8 cellular contexts compared by ENCODE assay signal in the genomic region with DNA sequence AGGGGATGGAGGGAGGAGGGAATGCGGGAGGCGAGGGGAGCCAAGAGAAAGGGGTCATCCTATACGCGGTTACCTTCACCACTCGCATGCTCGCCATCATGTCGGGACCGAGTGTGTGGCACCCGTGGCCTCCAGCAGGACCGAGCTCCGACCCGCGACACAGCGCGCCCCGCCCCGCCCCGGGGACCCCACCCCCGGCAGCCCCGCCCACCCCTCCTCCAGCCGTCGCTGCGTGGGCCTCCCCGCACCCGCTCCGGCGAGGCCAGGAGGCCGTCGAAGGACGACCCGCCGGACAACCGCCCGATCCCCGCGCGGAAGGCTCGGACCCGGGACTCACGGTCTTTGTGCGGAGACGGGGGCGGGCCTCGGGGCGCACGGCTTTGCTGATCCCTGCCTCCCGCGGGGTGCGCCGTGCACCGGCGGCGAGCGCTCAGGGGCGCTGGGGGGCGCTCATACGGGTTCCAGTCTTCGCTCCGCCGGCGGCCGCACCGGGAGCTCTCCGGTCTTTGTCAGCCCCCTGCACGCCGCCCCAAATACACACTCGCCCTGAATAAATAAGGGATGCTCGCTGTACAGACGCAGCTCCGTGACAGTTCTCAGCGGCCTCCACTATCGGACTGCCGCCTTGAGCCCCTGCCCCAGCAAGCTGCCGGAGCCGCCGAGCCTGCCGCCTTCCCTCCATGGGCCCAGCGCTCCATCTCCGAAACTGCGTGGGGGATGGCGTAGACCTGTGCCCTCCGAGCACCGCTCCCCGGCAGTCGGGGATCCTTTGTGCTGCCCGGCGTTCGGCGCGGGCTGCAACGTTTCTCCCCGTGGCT. TPM values are rescaled to one million over a fixed set of nuclear protein-coding genes. Genes with fewer than 3 reads are reported as not detected.
A peak's percentile ranks its signal among the peaks of the same experiment; 100 is the strongest.
DNase-seq lines count a peak whose midpoint lies in the region; ATAC-seq and TF ChIP-seq lines count a peak whose summit lies in the region.

Gene UBE2L6 (minus strand): TSS at position 161 of the 818 bp plus-strand sequence. CDS start 61 bp downstream, at position 100.

- no peaks in the 10 kb centered on the region for H3K79me2 ChIP-seq in PC-3 (ENCODE audit: low read length)

- no peaks in the 10 kb centered on the region for H3K27me3 ChIP-seq in BLaER1 treated with 17β-estradiol and CSF1 and Interleukin-3, amounts not matched to agents 10 nM and 100 nM
- H3K27me3 ChIP-seq in PC-3 (ENCODE audit: low read length), result no peaks in the 10 kb centered on the region

- no peaks in the 10 kb centered on the region for H3K36me3 Mint-ChIP-seq in natural killer cell treated with Interleukin-12 subunit alpha and Interleukin-12 subunit beta and Interleukin-15 and Interleukin-18, amount 100 ng/mL, for 72 hours
- H3K36me3 Mint-ChIP-seq in stimulated activated naive CD8-positive, alpha-beta T cell treated with anti-CD3 and anti-CD28 coated beads, Interleukin-15, Interleukin-2, amounts not matched to agents 100 ng/mL and 50 ng/mL, for 24 hours (ENCODE audit: low read depth), result peaks cover 16% of the 10 kb centered on the region

- peak within 1 kb of the TSS; percentile 75 to 95 (median 84) for H3K4me3 ChIP-seq in BLaER1 treated with 17β-estradiol and CSF1 and Interleukin-3, amounts not matched to agents 10 nM and 100 nM
- H3K4me3 ChIP-seq in PC-3 (ENCODE audit: low read length) (peak within 1 kb of the TSS; percentile 98), fibroblast of mammary gland (ENCODE audit: control insufficient read depth, low read depth, low read length) (peak within 1 kb of the TSS; percentile 81)

- H3K36me3 ChIP-seq in BLaER1 treated with 17β-estradiol and CSF1 and Interleukin-3, amounts not matched to agents 10 nM and 100 nM, result peaks cover 0 to 5% (median 0%) of the 10 kb centered on the region in 11 experiments; a peak in 2 of 22 replicates
- H3K36me3 ChIP-seq in PC-3 (ENCODE audit: low read depth, low read length), result no peaks in the 10 kb centered on the region

- peak within 1 kb of the TSS; percentile 99 for H3K4me3 Mint-ChIP-seq in natural killer cell treated with Interleukin-12 subunit alpha and Interleukin-12 subunit beta and Interleukin-15 and Interleukin-18, amount 100 ng/mL, for 72 hours
- peak within 1 kb of the TSS; percentile 98 for H3K4me3 Mint-ChIP-seq in stimulated activated naive CD8-positive, alpha-beta T cell treated with anti-CD3 and anti-CD28 coated beads, Interleukin-15, Interleukin-2, amounts not matched to agents 100 ng/mL and 50 ng/mL, for 24 hours

- no peak; the same call in 1 of the 2 replicates for TF ChIP-seq CTCF in PC-3 (conservative IDR thresholded peaks at IDR 0.05; ENCODE audit: low read depth, low read length)
- no peak for TF ChIP-seq CTCF in fibroblast of mammary gland (conservative IDR thresholded peaks at IDR 0.05; ENCODE audit: control insufficient read depth, insufficient read depth, low read depth, low read length)

- peak within 1 kb of the TSS; percentile 88 to 100 (median 97) for H3K4me2 ChIP-seq in BLaER1 treated with 17β-estradiol and CSF1 and Interleukin-3, amounts not matched to agents 10 nM and 100 nM
- H3K4me2 ChIP-seq in PC-3 (ENCODE audit: low read length), result peak within 1 kb of the TSS; percentile 100

- H3K4me1 Mint-ChIP-seq in natural killer cell treated with Interleukin-12 subunit alpha and Interleukin-12 subunit beta and Interleukin-15 and Interleukin-18, amount 100 ng/mL, for 72 hours (ENCODE audit: low read depth in 2 of 2), result peaks cover 35 to 36% of the 10 kb centered on the region in 2 donors
- H3K4me1 Mint-ChIP-seq in stimulated activated naive CD8-positive, alpha-beta T cell treated with anti-CD3 and anti-CD28 coated beads, Interleukin-15, Interleukin-2, amounts not matched to agents 100 ng/mL and 50 ng/mL, for 24 hours (ENCODE audit: low read depth), result peaks cover 49% of the 10 kb centered on the region

- peak within 1 kb of the TSS; percentile 71 to 91 (median 84) for H3K9ac ChIP-seq in BLaER1 treated with 17β-estradiol and CSF1 and Interleukin-3, amounts not matched to agents 10 nM and 100 nM
- H3K9ac ChIP-seq in PC-3 (ENCODE audit: low read length), result peak within 1 kb of the TSS; percentile 44

- no peaks in the 10 kb centered on the region for H3K27me3 Mint-ChIP-seq in natural killer cell treated with Interleukin-12 subunit alpha and Interleukin-12 subunit beta and Interleukin-15 and Interleukin-18, amount 100 ng/mL, for 72 hours
- H3K27me3 Mint-ChIP-seq in stimulated activated naive CD8-positive, alpha-beta T cell treated with anti-CD3 and anti-CD28 coated beads, Interleukin-15, Interleukin-2, amounts not matched to agents 100 ng/mL and 50 ng/mL, for 24 hours, result no peaks in the 10 kb centered on the region

- peak within 1 kb of the TSS; percentile 100 for H2AFZ ChIP-seq in PC-3 (ENCODE audit: low read length)

- peak within 1 kb of the TSS; percentile 64 to 89 (median 82) for H3K27ac ChIP-seq in BLaER1 treated with 17β-estradiol and CSF1 and Interleukin-3, amounts not matched to agents 10 nM and 100 nM
- no peak within 1 kb of the TSS for H3K27ac ChIP-seq in PC-3 (ENCODE audit: low read length)

- no peaks in the 10 kb centered on the region for H3K9me3 ChIP-seq in BLaER1 treated with 17β-estradiol and CSF1 and Interleukin-3, amounts not matched to agents 10 nM and 100 nM (replicated peaks in 1 of 11)
- no peaks in the 10 kb centered on the region for H3K9me3 ChIP-seq in PC-3 (ENCODE audit: low read length)

- peaks cover 51 to 63% (median 55%) of the 10 kb centered on the region in 10 experiments for H3K4me1 ChIP-seq in BLaER1 treated with 17β-estradiol and CSF1 and Interleukin-3, amounts not matched to agents 10 nM and 100 nM
- H3K4me1 ChIP-seq in PC-3 (ENCODE audit: insufficient read depth, low read length), result peaks cover 20% of the 10 kb centered on the region

- peaks cover 0 to 1% (median 0%) of the 10 kb centered on the region in 11 experiments; a peak in 2 of 22 replicates for H4K20me1 ChIP-seq in BLaER1 treated with 17β-estradiol and CSF1 and Interleukin-3, amounts not matched to agents 10 nM and 100 nM
- H4K20me1 ChIP-seq in PC-3 (ENCODE audit: low read length), result no peaks in the 10 kb centered on the region

- H3K27ac Mint-ChIP-seq in natural killer cell treated with Interleukin-12 subunit alpha and Interleukin-12 subunit beta and Interleukin-15 and Interleukin-18, amount 100 ng/mL, for 72 hours, result peak within 1 kb of the TSS; percentile 97 to 100
- H3K27ac Mint-ChIP-seq in stimulated activated naive CD8-positive, alpha-beta T cell treated with anti-CD3 and anti-CD28 coated beads, Interleukin-15, Interleukin-2, amounts not matched to agents 100 ng/mL and 50 ng/mL, for 24 hours, result peak within 1 kb of the TSS; percentile 98

- intact Hi-C loops in PC-3 (cut with micrococcal nuclease), result loop anchor here (1.0 kb wide), 2 partner anchors 36 to 74 kb away; no protein-coding TSS in a partner anchor

- TSS peak; percentile 24 for BruUV-seq in PC-3 (replicated peaks; lab: Mats Ljungman, UMichigan)

- CTCF ChIA-PET in PC-3 (lab: Charles Lee), result interaction anchor here (0.6 to 1.9 kb wide), 3 partner anchors 73 to 222 kb away, joined by 3 to 23 read pairs (median 10); no protein-coding TSS in a partner anchor

- DNase-seq in PC-3 (no peak), fibroblast of mammary gland (ENCODE audit: low read depth) (peak; percentile 18)
- peak; percentile 21 to 79 for DNase-seq in activated T-helper 1 cell treated with anti-CD3 and anti-CD28 coated beads, Interleukin-2, amount 50 U/mL, for 16 hours (ENCODE audit: low read depth in 1 of 2, low spot score in 1 of 2)
- DNase-seq in natural killer cell treated with Interleukin-12 subunit alpha and Interleukin-12 subunit beta and Interleukin-15 and Interleukin-18, amount 100 ng/mL, for 72 hours (ENCODE audit: low spot score), result peak; percentile 74

- POLR2A ChIA-PET in PC-3 (lab: Charles Lee; ENCODE audit: unreplicated experiment), result no interaction called here

- no peaks in the 10 kb centered on the region for H3F3A ChIP-seq in PC-3 (ENCODE audit: low read length, unreplicated experiment)

- H3K9me2 ChIP-seq in PC-3 (replicated peaks; ENCODE audit: low read length), result no peaks in the 10 kb centered on the region

- H3K9me3 Mint-ChIP-seq in natural killer cell treated with Interleukin-12 subunit alpha and Interleukin-12 subunit beta and Interleukin-15 and Interleukin-18, amount 100 ng/mL, for 72 hours, result no peaks in the 10 kb centered on the region
- no peaks in the 10 kb centered on the region for H3K9me3 Mint-ChIP-seq in stimulated activated naive CD8-positive, alpha-beta T cell treated with anti-CD3 and anti-CD28 coated beads, Interleukin-15, Interleukin-2, amounts not matched to agents 100 ng/mL and 50 ng/mL, for 24 hours

- peak; percentile 79 for ATAC-seq in HG03354 (IDR thresholded peaks at IDR 0.05; ENCODE audit: poor library complexity, severe bottlenecking, unreplicated experiment)
- ATAC-seq in PC-3, result peak; percentile 81
- ATAC-seq in natural killer cell treated with Interleukin-12 subunit alpha and Interleukin-12 subunit beta and Interleukin-15 and Interleukin-18, amount 100 ng/mL, for 72 hours, result peak; percentile 85 to 86

- peak; percentile 76 for TF ChIP-seq POLR2A in GM19099 (IDR thresholded peaks at IDR 0.05; ENCODE audit: extremely low read depth, insufficient read length, low read depth)

RNA-seq across cellular contexts. Expression of gene UBE2L6, which starts in this region (rescaled TPM):
- total RNA-seq in PC-3 (2014; rRNA removed), result 16.5 and 17.3 TPM in 2 replicates
- 100 to 1,000 TPM in 1 of 2 donors, 10 to 100 TPM in 1; 87.8 to 101 TPM for total RNA-seq in natural killer cell treated with Interleukin-12 subunit alpha and Interleukin-12 subunit beta and Interleukin-15 and Interleukin-18, amount 100 ng/mL, for 72 hours
